18 cellular contexts compared by ENCODE assay signal in the genomic region with DNA sequence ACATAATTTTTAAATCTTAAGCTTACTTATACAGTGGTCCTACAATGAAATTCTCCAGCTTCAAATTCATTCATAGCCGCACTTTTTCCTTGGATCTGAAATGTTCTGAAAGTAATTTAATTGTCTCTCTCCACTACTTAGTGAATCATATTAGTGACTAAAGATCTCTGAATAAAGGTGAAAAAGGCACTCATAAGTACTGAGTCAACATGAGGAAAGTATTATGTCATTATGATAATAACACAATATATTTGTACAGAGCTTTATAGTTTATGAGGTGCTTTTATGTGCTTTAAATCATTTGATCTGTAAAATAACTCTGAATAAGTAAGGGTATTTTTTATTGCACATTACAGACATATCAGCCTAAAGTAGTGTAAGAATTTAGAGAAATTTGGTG.
A peak's percentile ranks its signal among the peaks of the same experiment; 100 is the strongest.
DNase-seq lines count a peak whose midpoint lies in the region; TF ChIP-seq lines count a peak whose summit lies in the region.
"Had no signal": no experiment of that assay in that cellular context is flagged by ENCODE, and none has a peak within 500 bp of the region (broad histone marks: within the 10 kb centered on the region; RNA-seq: fewer than 3 reads in every experiment).

No MANE protein-coding gene starts in this region.

- no peaks in the 10 kb centered on the region for H3K36me3 Mint-ChIP-seq in activated naive CD4-positive, alpha-beta T cell treated with anti-CD3 and anti-CD28 coated beads for 36 hours (ENCODE audit: low read depth)

- H3K27me3 ChIP-seq in PC-9 (ENCODE audit: insufficient read depth, low read depth) (no peaks in the 10 kb centered on the region), MM.1S (replicated peaks; ENCODE audit: insufficient read depth, low read length) (no peaks in the 10 kb centered on the region)

- POLR2A ChIA-PET in PC-9 (lab: Charles Lee; ENCODE audit: unreplicated experiment), result no interaction called here

- DNase-seq in A172 (ENCODE audit: low spot score), result peak; percentile 27
- peak; percentile 43 for DNase-seq in HCEC 1CT
- no peak for DNase-seq in PC-9
- peak; percentile 22 for DNase-seq in choroid plexus epithelial cell (ENCODE audit: low read depth)
- DNase-seq in activated naive CD4-positive, alpha-beta T cell treated with anti-CD3 and anti-CD28 coated beads for 36 hours, result no peak
- no peak for DNase-seq in MM.1S
- no peak for DNase-seq in NOMO-1 (lab: John Stamatoyannopoulos, UW; ENCODE audit: unreplicated experiment in 2 of 2)
- DNase-seq: AML-193, Calu3, DMS79 treated with DMSO at 0.1 percent for 48 hours, GOT3, KBM-7, NCI-H1048, NCI-H187 treated with DMSO at 0.1 percent for 48 hours, NCI-H2171, NCI-H446, NCI-H82, T-helper 17 cell had no signal

- no peaks in the 10 kb centered on the region for H3K4me1 ChIP-seq in PC-9 (replicated peaks; ENCODE audit: insufficient read depth)
- H3K4me1 ChIP-seq in MM.1S (ENCODE audit: low read length), result no peaks in the 10 kb centered on the region

- H3K4me3 Mint-ChIP-seq in activated naive CD4-positive, alpha-beta T cell treated with anti-CD3 and anti-CD28 coated beads for 36 hours, result no peak overlapping the region
- H3K4me3 Mint-ChIP-seq: T-helper 17 cell had no signal

- no peaks in the 10 kb centered on the region for H4K20me1 ChIP-seq in PC-9 (ENCODE audit: insufficient read depth)
- H4K20me1 ChIP-seq in MM.1S (ENCODE audit: insufficient read depth, low read length), result no peaks in the 10 kb centered on the region

- CTCF ChIA-PET in PC-9 (lab: Charles Lee), result no interaction called here
- CTCF ChIA-PET in activated naive CD4-positive, alpha-beta T cell treated with anti-CD3 and anti-CD28 coated beads for 36 hours (lab: Charles Lee), result no interaction called here

- TF ChIP-seq CTCF in PC-9 (conservative IDR thresholded peaks at IDR 0.05) (no peak), choroid plexus epithelial cell (conservative IDR thresholded peaks at IDR 0.05; ENCODE audit: low read depth, low read length) (no peak), MM.1S (IDR thresholded peaks at IDR 0.05; ENCODE audit: low read length) (no peak)

- H3K9me3 ChIP-seq in PC-9 (ENCODE audit: insufficient read depth, low read depth), result no peaks in the 10 kb centered on the region
- H3K9me3 ChIP-seq in MM.1S (replicated peaks; ENCODE audit: insufficient read depth, low read length), result no peaks in the 10 kb centered on the region

- H3K9me2 ChIP-seq in PC-9 (ENCODE audit: insufficient read depth), result no peaks in the 10 kb centered on the region
- H3K9me2 ChIP-seq in MM.1S (replicated peaks; ENCODE audit: insufficient read depth, low read length), result no peaks in the 10 kb centered on the region

- no peaks in the 10 kb centered on the region for H3K27me3 Mint-ChIP-seq in activated naive CD4-positive, alpha-beta T cell treated with anti-CD3 and anti-CD28 coated beads for 36 hours (ENCODE audit: low read depth)
- H3K27me3 Mint-ChIP-seq: T-helper 17 cell had no signal

- H3F3A ChIP-seq in PC-9 (ENCODE audit: insufficient read depth, low read depth) (no peaks in the 10 kb centered on the region), MM.1S (ENCODE audit: insufficient read depth, low read length) (no peaks in the 10 kb centered on the region)

- no peaks in the 10 kb centered on the region for H3K79me2 ChIP-seq in PC-9 (ENCODE audit: low read depth)
- no peaks in the 10 kb centered on the region for H3K79me2 ChIP-seq in MM.1S (ENCODE audit: low read length)

- intact Hi-C loops in PC-9 (cut with micrococcal nuclease; ENCODE audit: unreplicated experiment), result no loop called here
- intact Hi-C loops in activated naive CD4-positive, alpha-beta T cell treated with anti-CD3 and anti-CD28 coated beads for 36 hours (cut with micrococcal nuclease), result no loop called here

- H2AFZ ChIP-seq in PC-9 (peak overlapping the region; percentile 54; the same call in 1 of the 2 replicates), MM.1S (ENCODE audit: low read length) (no peak overlapping the region)

- H3K4me3 ChIP-seq in PC-9 (no peak overlapping the region), choroid plexus epithelial cell (ENCODE audit: low read depth, low read length) (no peak overlapping the region), MM.1S (ENCODE audit: low read length) (no peak overlapping the region)

- H3K27ac ChIP-seq in PC-9 (no peak overlapping the region), MM.1S (ENCODE audit: low read length) (no peak overlapping the region)

- H3K27ac Mint-ChIP-seq in activated naive CD4-positive, alpha-beta T cell treated with anti-CD3 and anti-CD28 coated beads for 36 hours, result no peak overlapping the region
- H3K27ac Mint-ChIP-seq: T-helper 17 cell had no signal

- H3K9ac ChIP-seq in MM.1S (ENCODE audit: low read length), result no peak overlapping the region

- H3K4me1 Mint-ChIP-seq in activated naive CD4-positive, alpha-beta T cell treated with anti-CD3 and anti-CD28 coated beads for 36 hours (ENCODE audit: low read depth), result no peaks in the 10 kb centered on the region
- H3K4me1 Mint-ChIP-seq: T-helper 17 cell had no signal

- no peaks in the 10 kb centered on the region for H3K36me3 ChIP-seq in PC-9 (ENCODE audit: low read depth)
- no peaks in the 10 kb centered on the region for H3K36me3 ChIP-seq in MM.1S (replicated peaks; ENCODE audit: insufficient read depth, low read length)

- BruUV-seq in PC-9 (replicated peaks; lab: Mats Ljungman, UMichigan), result no TSS peak

- H3K4me2 ChIP-seq in PC-9, result no peak overlapping the region
- no peak overlapping the region for H3K4me2 ChIP-seq in MM.1S (ENCODE audit: low read depth, low read length)

- H3K9me3 Mint-ChIP-seq in activated naive CD4-positive, alpha-beta T cell treated with anti-CD3 and anti-CD28 coated beads for 36 hours, result peaks cover 18% of the 10 kb centered on the region

Comparison
In these comparisons a context has a peak if more than half of its experiments do, and no peak if none do; other contexts are left out.
1. DNase-seq: peak in A172 (single experiment), HCEC 1CT (single experiment) and choroid plexus epithelial cell (single experiment); none in PC-9 (0 of 2), activated naive CD4-positive, alpha-beta T cell treated with anti-CD3 and anti-CD28 coated beads for 36 hours (single experiment), MM.1S (single experiment) and NOMO-1 (0 of 2).